Comparison of ENCODE assay signal across 9 cellular contexts in genomic region chr3:101940521-101940992, GRCh38.
DNase-seq lines count a peak whose midpoint lies in the region; ATAC-seq and TF ChIP-seq lines count a peak whose summit lies in the region.
"Had no signal": no experiment of that assay in that cellular context is flagged by ENCODE, and none has a peak within 500 bp of the region (broad histone marks: within the 10 kb centered on the region; RNA-seq: fewer than 3 reads in every experiment).

No MANE protein-coding gene starts in this region.

- no peak overlapping the region for H3K4me3 Mint-ChIP-seq in glutamatergic neuron (ENCODE audit: unreplicated experiment)
- H3K4me3 Mint-ChIP-seq: activated naive CD4-positive, alpha-beta T cell treated with anti-CD3 and anti-CD28 coated beads, Interleukin-2, amount 50 U/mL, for 24 hours had no signal

- H3K27me3 Mint-ChIP-seq in glutamatergic neuron (ENCODE audit: unreplicated experiment): no peaks in the 10 kb centered on the region
- H3K27me3 Mint-ChIP-seq: activated naive CD4-positive, alpha-beta T cell treated with anti-CD3 and anti-CD28 coated beads, Interleukin-2, amount 50 U/mL, for 24 hours had no signal

- no peaks in the 10 kb centered on the region for H3K9me3 Mint-ChIP-seq in glutamatergic neuron (ENCODE audit: unreplicated experiment)

- DNase-seq in AG08395 (ENCODE audit: low spot score) (peak; percentile 77), H7 (peak; percentile 34), SKM-1 treated with dmso at 0.1 percent for 144 hours (lab: John Stamatoyannopoulos, UW; ENCODE audit: unreplicated experiment) (peak; percentile 78), glutamatergic neuron (peak; percentile 29), NCI-H526 treated with DMSO at 0.1 percent for 48 hours (lab: John Stamatoyannopoulos, UW) (no peak), midbrain (lab: John Stamatoyannopoulos, UW) (no peak)
- DNase-seq in stimulated activated naive CD8-positive, alpha-beta T cell treated with anti-CD3 and anti-CD28 coated beads, Interleukin-15, Interleukin-2, amounts not matched to agents 100 U/mL and 50 U/mL, for 24 hours: no peak

- H3K4me1 Mint-ChIP-seq in glutamatergic neuron (ENCODE audit: low read depth, unreplicated experiment): no peaks in the 10 kb centered on the region

- no peak for TF ChIP-seq CTCF in glutamatergic neuron (IDR thresholded peaks at IDR 0.05; ENCODE audit: partially characterized antibody, unreplicated experiment)

- H3K36me3 Mint-ChIP-seq in glutamatergic neuron (ENCODE audit: unreplicated experiment): no peaks in the 10 kb centered on the region

- H3K27me3 ChIP-seq in H7 (ENCODE audit: control insufficient read depth, insufficient read depth, low read length): no peaks in the 10 kb centered on the region

- peak; percentile 8 for ATAC-seq in stimulated activated naive CD8-positive, alpha-beta T cell treated with anti-CD3 and anti-CD28 coated beads, Interleukin-15, Interleukin-2, amounts not matched to agents 100 U/mL and 50 U/mL, for 24 hours
- no peak for ATAC-seq in GM21576 (IDR thresholded peaks at IDR 0.05; ENCODE audit: unreplicated experiment)

- no peaks in the 10 kb centered on the region for H3K36me3 ChIP-seq in H7 (replicated peaks; ENCODE audit: control insufficient read depth, insufficient read depth, low read length)

- no peak overlapping the region for H3K27ac Mint-ChIP-seq in glutamatergic neuron (ENCODE audit: unreplicated experiment)
- H3K27ac Mint-ChIP-seq: activated naive CD4-positive, alpha-beta T cell treated with anti-CD3 and anti-CD28 coated beads, Interleukin-2, amount 50 U/mL, for 24 hours had no signal

- no peak overlapping the region for H3K4me3 ChIP-seq in H7 (ENCODE audit: insufficient read depth, low read depth, low read length)

Comparison
In these comparisons a context has a peak if more than half of its experiments do, and no peak if none do; other contexts are left out.
1. DNase-seq: peak in AG08395 (single experiment), H7 (single experiment), SKM-1 treated with dmso at 0.1 percent for 144 hours (single experiment) and glutamatergic neuron (single experiment); none in stimulated activated naive CD8-positive, alpha-beta T cell treated with anti-CD3 and anti-CD28 coated beads, Interleukin-15, Interleukin-2, amounts not matched to agents 100 U/mL and 50 U/mL, for 24 hours (single experiment), NCI-H526 treated with DMSO at 0.1 percent for 48 hours (single experiment) and midbrain (single experiment).